ENCODE assay signal across 32 cellular contexts in the genomic region with DNA sequence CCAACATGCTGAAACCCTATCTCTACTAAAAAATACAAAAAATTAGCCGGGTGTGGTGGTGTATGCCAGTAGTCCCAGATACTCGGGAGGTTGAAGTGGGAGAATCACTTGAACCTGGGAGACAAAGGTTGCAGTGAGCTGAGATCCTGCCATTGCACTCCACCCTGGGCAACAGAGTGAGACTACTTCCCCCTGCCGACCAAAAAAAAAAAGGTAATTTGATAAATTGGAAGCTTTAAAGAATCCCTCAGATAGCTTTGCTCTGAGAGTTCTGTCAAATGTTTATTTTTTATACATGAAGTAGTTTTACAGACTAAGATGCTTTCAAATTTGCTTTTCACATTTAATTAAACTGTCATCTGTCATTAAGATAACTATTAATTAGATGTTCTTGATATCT.
"Had no signal": no experiment of that assay in that cellular context is flagged by ENCODE, and none has a peak within 500 bp of the region (broad histone marks: within the 10 kb centered on the region; RNA-seq: fewer than 3 reads in every experiment).

No MANE protein-coding gene starts in this region.

- FAIRE-seq: endometrium, endothelial cell of umbilical vein, TTC549 had no signal

- H3K4me3 ChIP-seq: ascending aorta, breast epithelium, cardiac muscle cell, colonic mucosa, esophagus squamous epithelium, gastroesophageal sphincter, heart right ventricle had no signal

- DNase-seq: activated CD4-positive, alpha-beta memory T cell treated with anti-CD3 and anti-CD28 coated beads, Interleukin-2, amount 10 ng/mL, durations not matched to agents 7 days and 5 days; activated CD4-positive, alpha-beta T cell treated with anti-CD3 and anti-CD28 coated beads for 1 hour; activated CD4-positive, alpha-beta T cell treated with anti-CD3 and anti-CD28 coated beads for 4 hours; activated CD4-positive, alpha-beta T cell treated with anti-CD3 and anti-CD28 coated beads, Interleukin-2, amount 10 ng/mL, durations not matched to agents 7 days and 5 days; activated CD4-positive, alpha-beta T cell treated with anti-CD3 and anti-CD28 coated beads, Interleukin-2, amount 50 U/mL, for 4 hours; activated CD8-positive, alpha-beta memory T cell treated with anti-CD3 and anti-CD28 coated beads, Interleukin-2, amount 50 U/mL, for 48 hours; activated gamma-delta T cell; activated naive CD4-positive, alpha-beta T cell; activated naive CD4-positive, alpha-beta T cell treated with anti-CD3 and anti-CD28 coated beads, Interleukin-2, amount 10 ng/mL, durations not matched to agents 7 days and 5 days; activated naive CD8-positive, alpha-beta T cell treated with anti-CD3 and anti-CD28 coated beads, Interleukin-2, amount 10 ng/mL, durations not matched to agents 7 days and 5 days; activated T-cell treated with anti-CD3 and anti-CD28 coated beads for 4 hours; activated T-cell treated with anti-CD3 and anti-CD28 coated beads, Interleukin-2, amount 50 U/mL, for 24 hours; activated T-cell treated with anti-CD3 and anti-CD28 coated beads, Interleukin-2, amount 50 U/mL, for 72 hours; central memory CD4-positive, alpha-beta T cell; cerebellar nuclear complex; colonic mucosa; effector CD8-positive, alpha-beta T cell; esophagus squamous epithelium; foreskin melanocyte; heart right ventricle; T-helper 2 cell had no signal

- H3K27ac ChIP-seq: ascending aorta, breast epithelium, cardiac muscle cell, colonic mucosa, epithelial cell of prostate, esophagus squamous epithelium, gastroesophageal sphincter, heart right ventricle, VCaP had no signal

- H3K9me3 ChIP-seq: ascending aorta, breast epithelium, colonic mucosa, esophagus squamous epithelium, gastroesophageal sphincter had no signal

- H3K4me1 ChIP-seq: ascending aorta, breast epithelium, colonic mucosa, esophagus squamous epithelium, gastroesophageal sphincter, heart right ventricle had no signal

- H3K36me3 ChIP-seq: ascending aorta, breast epithelium, cardiac muscle cell, colonic mucosa, esophagus squamous epithelium, gastroesophageal sphincter, heart right ventricle had no signal

- ATAC-seq: activated naive CD4-positive, alpha-beta T cell treated with anti-CD3 and anti-CD28 coated beads, Interleukin-2, amount 50 U/mL, for 72 hours; activated T-cell treated with anti-CD3 and anti-CD28 coated beads, Interleukin-2, amount 50 U/mL, for 72 hours; gastroesophageal sphincter; heart right ventricle; WTC11 had no signal

- H3K27me3 ChIP-seq: ascending aorta, breast epithelium, cardiac muscle cell, colonic mucosa, esophagus squamous epithelium, gastroesophageal sphincter, heart right ventricle had no signal
